In genomic region chr3:131038326-131038725, GRCh38 we compare ENCODE assay signal across 17 cellular contexts. TPM values are rescaled to one million over a fixed set of nuclear protein-coding genes. Genes with fewer than 3 reads are reported as not detected.
DNase-seq lines count a peak whose midpoint lies in the region; ATAC-seq, FAIRE-seq and TF ChIP-seq lines count a peak whose summit lies in the region.
"Had no signal": no experiment of that assay in that cellular context is flagged by ENCODE, and none has a peak within 500 bp of the region (broad histone marks: within the 10 kb centered on the region; RNA-seq: fewer than 3 reads in every experiment).

No MANE protein-coding gene starts in this region.

- H3F3A ChIP-seq in PC-3 (ENCODE audit: low read length, unreplicated experiment) = peaks cover 3% of the 10 kb centered on the region

- peaks cover 9 to 49% (median 39%) of the 10 kb centered on the region in 4 donors for H3K4me1 Mint-ChIP-seq in CD4-positive, CD25-positive, alpha-beta regulatory T cell

- H3K9me2 ChIP-seq in PC-3 (replicated peaks; ENCODE audit: low read length) = no peaks in the 10 kb centered on the region

- TF ChIP-seq CTCF in PC-3 (conservative IDR thresholded peaks at IDR 0.05; ENCODE audit: low read depth, low read length) (no peak), cardiac fibroblast (IDR thresholded peaks at IDR 0.05; ENCODE audit: low read depth, low read length) (no peak), fibroblast of the aortic adventitia (IDR thresholded peaks at IDR 0.05; ENCODE audit: insufficient read depth, low read length) (no peak), vagina (IDR thresholded peaks at IDR 0.05) (no peak)

- intact Hi-C loops in PC-3 (cut with micrococcal nuclease) = loop anchor here (5.0 to 10.0 kb wide), 3 partner anchors 186 to 989 kb away; no protein-coding TSS in a partner anchor
- intact Hi-C loops in vagina (cut with DNase I) = no loop called here

- peaks cover 0 to 2% of the 10 kb centered on the region in 2 experiments for H3K9me3 ChIP-seq in CD4-positive, CD25-positive, alpha-beta regulatory T cell (ENCODE audit: control insufficient read depth in 2 of 2, low read length in 2 of 2)
- H3K9me3 ChIP-seq in PC-3 (ENCODE audit: low read length) (no peaks in the 10 kb centered on the region), vagina (no peaks in the 10 kb centered on the region)
- H3K9me3 ChIP-seq: BLaER1 had no signal

- no peak for ATAC-seq in CD4-positive, CD25-positive, alpha-beta regulatory T cell (ENCODE audit: low read depth in 2 of 2)
- no peak; the same call in 1 of the 2 replicates for ATAC-seq in PC-3

- no peak for FAIRE-seq in urothelium cell line (lab: Jason Lieb, UNC)
- FAIRE-seq: GM18507 had no signal

- no peak overlapping the region for H2AFZ ChIP-seq in PC-3 (ENCODE audit: low read length)

- peak overlapping the region; percentile 46 for H3K4me2 ChIP-seq in PC-3 (ENCODE audit: low read length)
- H3K4me2 ChIP-seq: BLaER1 had no signal

- peak overlapping the region in 2 of 3 donors; percentile 10 to 63 for H3K27ac Mint-ChIP-seq in CD4-positive, CD25-positive, alpha-beta regulatory T cell
- H3K27ac Mint-ChIP-seq: H9, IgD-negative memory B cell had no signal

- CTCF ChIA-PET in PC-3 (lab: Charles Lee) = no interaction called here

- H3K4me3 Mint-ChIP-seq in CD4-positive, CD25-positive, alpha-beta regulatory T cell = peak overlapping the region in 1 of 4 donors; percentile 37
- H3K4me3 Mint-ChIP-seq: H9, IgD-negative memory B cell had no signal

- H3K36me3 Mint-ChIP-seq in CD4-positive, CD25-positive, alpha-beta regulatory T cell = peaks cover 6% of the 10 kb centered on the region

- DNase-seq in CD4-positive, CD25-positive, alpha-beta regulatory T cell = no peak
- DNase-seq in PC-3 = peak; percentile 65
- DNase-seq in cardiac fibroblast (ENCODE audit: low read depth in 2 of 2) = peak; percentile 47 to 49
- peak; percentile 67 for DNase-seq in fibroblast of the aortic adventitia (ENCODE audit: low read depth)
- no peak for DNase-seq in vagina (ENCODE audit: extremely low spot score in 2 of 2)
- no peak for DNase-seq in urothelium cell line (ENCODE audit: low spot score)
- no peak for DNase-seq in stimulated activated CD4-positive, alpha-beta T cell treated with anti-CD3 and anti-CD28 coated beads, Interleukin-4, amount 100 ng/mL, for 1 hour
- DNase-seq in NOMO-1 treated with DMSO at 0.1 percent for 48 hours (lab: John Stamatoyannopoulos, UW; ENCODE audit: unreplicated experiment) = no peak
- DNase-seq: AML-193, DMS53, GF-D8, GOT3, H9 had no signal

- no peak overlapping the region for H3K27ac ChIP-seq in CD4-positive, CD25-positive, alpha-beta regulatory T cell (ENCODE audit: insufficient read depth, low read length, poor library complexity, severe bottlenecking)
- H3K27ac ChIP-seq in PC-3 (ENCODE audit: low read length) (no peak overlapping the region), vagina (no peak overlapping the region)
- H3K27ac ChIP-seq: 22Rv1, BLaER1 had no signal

- BruUV-seq in PC-3 (replicated peaks; lab: Mats Ljungman, UMichigan) = no TSS peak

- POLR2A ChIA-PET in PC-3 (lab: Charles Lee; ENCODE audit: unreplicated experiment) = no interaction called here

- H3K27me3 ChIP-seq in CD4-positive, CD25-positive, alpha-beta regulatory T cell (ENCODE audit: control insufficient read depth, insufficient read depth, low read length) = no peaks in the 10 kb centered on the region
- H3K27me3 ChIP-seq in PC-3 (ENCODE audit: low read length) (no peaks in the 10 kb centered on the region), vagina (no peaks in the 10 kb centered on the region)
- H3K27me3 ChIP-seq: BLaER1 had no signal

- no peak for TF ChIP-seq POLR2A in vagina (IDR thresholded peaks at IDR 0.05)

- H3K27me3 Mint-ChIP-seq in CD4-positive, CD25-positive, alpha-beta regulatory T cell = no peaks in the 10 kb centered on the region
- H3K27me3 Mint-ChIP-seq: IgD-negative memory B cell had no signal

- no peak overlapping the region for H3K4me3 ChIP-seq in CD4-positive, CD25-positive, alpha-beta regulatory T cell (ENCODE audit: low read depth, low read length)
- H3K4me3 ChIP-seq in PC-3 (ENCODE audit: low read length) = no peak overlapping the region
- H3K4me3 ChIP-seq in cardiac fibroblast (replicated peaks in 1 of 2; ENCODE audit: low read depth in 2 of 2, low read length in 2 of 2) = no peak overlapping the region
- H3K4me3 ChIP-seq in fibroblast of the aortic adventitia (ENCODE audit: low read depth, low read length) = no peak overlapping the region
- no peak overlapping the region for H3K4me3 ChIP-seq in vagina
- H3K4me3 ChIP-seq: BLaER1 had no signal

- no peaks in the 10 kb centered on the region for H3K36me3 ChIP-seq in CD4-positive, CD25-positive, alpha-beta regulatory T cell (ENCODE audit: control insufficient read depth, insufficient read depth, low read length)
- no peaks in the 10 kb centered on the region for H3K36me3 ChIP-seq in PC-3 (ENCODE audit: low read depth, low read length)
- no peaks in the 10 kb centered on the region for H3K36me3 ChIP-seq in vagina
- H3K36me3 ChIP-seq: BLaER1 had no signal

- no peak overlapping the region for H3K9ac ChIP-seq in PC-3 (ENCODE audit: low read length)
- H3K9ac ChIP-seq: BLaER1 had no signal

- H3K9me3 Mint-ChIP-seq in CD4-positive, CD25-positive, alpha-beta regulatory T cell = peaks cover 0 to 16% (median 6%) of the 10 kb centered on the region in 7 donors

- H3K79me2 ChIP-seq in PC-3 (ENCODE audit: low read length) = no peaks in the 10 kb centered on the region

- 0 out of 2 replicates have a peak, but pooled peaks cover 6% of the 10 kb centered on the region for H4K20me1 ChIP-seq in PC-3 (ENCODE audit: low read length)
- H4K20me1 ChIP-seq: BLaER1 had no signal

- peaks cover 21% of the 10 kb centered on the region for H3K4me1 ChIP-seq in CD4-positive, CD25-positive, alpha-beta regulatory T cell (ENCODE audit: control insufficient read depth, insufficient read depth, low read length, poor library complexity, severe bottlenecking)
- H3K4me1 ChIP-seq in PC-3 (ENCODE audit: insufficient read depth, low read length) (peaks cover 31% of the 10 kb centered on the region), vagina (no peaks in the 10 kb centered on the region)

RNA-seq across cellular contexts. Expression of gene NEK11, which starts 11.6 kb away (rescaled TPM):
- total RNA-seq in CD4-positive, CD25-positive, alpha-beta regulatory T cell = 3.3 TPM
- polyA plus RNA-seq in CD4-positive, CD25-positive, alpha-beta regulatory T cell = 1 to 10 TPM; 1.1 to 2.8 (median 1.6) TPM
- 3.1 and 5.8 TPM in 2 replicates for total RNA-seq in PC-3 (2014; rRNA removed)
- total RNA-seq in fibroblast of the aortic adventitia (ENCODE audit: low replicate concordance) = 15.3 and 82.0 TPM in 2 replicates
- 8.6 TPM for total RNA-seq in vagina

RNA-seq across cellular contexts. Expression of gene ASTE1, which starts 11.7 kb away (rescaled TPM):
- 21.0 TPM for total RNA-seq in CD4-positive, CD25-positive, alpha-beta regulatory T cell
- 10 to 100 TPM; 26.9 to 32.3 (median 27.9) TPM for polyA plus RNA-seq in CD4-positive, CD25-positive, alpha-beta regulatory T cell
- total RNA-seq in PC-3 (2014; rRNA removed) = 2.8 and 2.9 TPM in 2 replicates
- total RNA-seq in fibroblast of the aortic adventitia (ENCODE audit: low replicate concordance) = 7.5 and 10.1 TPM in 2 replicates
- total RNA-seq in vagina = 3.7 TPM

Comparison
In these comparisons a context has a peak if more than half of its experiments do, and no peak if none do; other contexts are left out.
1. DNase-seq: peak in PC-3 (single experiment), cardiac fibroblast (2 of 2) and fibroblast of the aortic adventitia (single experiment); none in CD4-positive, CD25-positive, alpha-beta regulatory T cell (0 of 3), vagina (0 of 2), urothelium cell line (single experiment), stimulated activated CD4-positive, alpha-beta T cell treated with anti-CD3 and anti-CD28 coated beads, Interleukin-4, amount 100 ng/mL, for 1 hour (single experiment) and NOMO-1 treated with DMSO at 0.1 percent for 48 hours (single experiment).